In genomic region chr1:169368406-169368769, GRCh38 we compare ENCODE assay signal across 8 cellular contexts. TPM values are rescaled to one million over a fixed set of nuclear protein-coding genes. Genes with fewer than 3 reads are reported as not detected.
DNase-seq lines count a peak whose midpoint lies in the region; ATAC-seq and TF ChIP-seq lines count a peak whose summit lies in the region.

No MANE protein-coding gene starts in this region.

- H3K27me3 ChIP-seq in heart right ventricle (no peaks in the 10 kb centered on the region), body of pancreas (no peaks in the 10 kb centered on the region), kidney epithelial cell (ENCODE audit: control insufficient read depth, insufficient read depth, low read length) (no peaks in the 10 kb centered on the region), stomach smooth muscle (ENCODE audit: control insufficient read depth in 1 of 2, insufficient read depth in 2 of 2, low read length in 2 of 2) (no peaks in the 10 kb centered on the region)

- H3K9ac ChIP-seq in stomach smooth muscle (ENCODE audit: low read length in 2 of 2), result peak overlapping the region; percentile 78 to 84

- H3K36me3 ChIP-seq in heart right ventricle (peaks cover 0 to 39% (median 0%) of the 10 kb centered on the region in 9 donors), body of pancreas (replicated peaks in 1 of 2; ENCODE audit: insufficient read depth in 1 of 2, low read depth in 2 of 2) (peaks cover 0 to 5% of the 10 kb centered on the region in 2 donors), kidney epithelial cell (ENCODE audit: control insufficient read depth, insufficient read depth, low read length) (no peaks in the 10 kb centered on the region), stomach smooth muscle (ENCODE audit: control insufficient read depth in 2 of 2, insufficient read depth in 2 of 2, low read length in 2 of 2) (peaks cover 4 to 13% of the 10 kb centered on the region in 2 donors)

- ATAC-seq in heart right ventricle (peak in 5 of 8 donors; percentile 1 to 24 (median 12)), Right ventricle myocardium superior (ENCODE audit: poor library complexity) (no peak), body of pancreas (no peak)

- H3K27ac ChIP-seq in heart right ventricle, result peak overlapping the region in 9 of 10 donors; percentile 19 to 95 (median 85)
- H3K27ac ChIP-seq in body of pancreas, result peak overlapping the region; percentile 65 to 89 (median 81)
- H3K27ac ChIP-seq in stomach smooth muscle (ENCODE audit: low read length), result peak overlapping the region; percentile 91

- TF ChIP-seq POLR2A in body of pancreas (IDR thresholded peaks at IDR 0.05), result peak in 1 of 3 donors; percentile 12

- 1% methylated on average over 16 of the region's 16 CpGs for WGBS in heart right ventricle, 2 donors
- 1% methylated on average over 16 of the region's 16 CpGs for WGBS in body of pancreas, 2 donors

- H3K4me1 ChIP-seq in heart right ventricle (peaks cover 0 to 34% (median 18%) of the 10 kb centered on the region in 9 donors), body of pancreas (peaks cover 16% of the 10 kb centered on the region), stomach smooth muscle (ENCODE audit: control insufficient read depth, insufficient read depth, low read length) (no peaks in the 10 kb centered on the region)

- TF ChIP-seq CTCF in heart right ventricle (IDR thresholded peaks at IDR 0.05) (no peak), body of pancreas (IDR thresholded peaks at IDR 0.05) (no peak), kidney epithelial cell (IDR thresholded peaks at IDR 0.05; ENCODE audit: insufficient read depth, low read length, poor library complexity, severe bottlenecking) (no peak)

- DNase-seq in heart right ventricle (no peak), Right ventricle myocardium superior (no peak), RPMI8226 (peak; percentile 58), body of pancreas (peak in 3 of 4 donors; percentile 12 to 21 (median 19)), kidney epithelial cell (ENCODE audit: low read depth) (no peak), middle frontal gyrus (ENCODE audit: extremely low spot score, low spot score) (no peak), NCI-H1105 (lab: John Stamatoyannopoulos, UW) (no peak)

- no peaks in the 10 kb centered on the region for H3K9me3 ChIP-seq in heart right ventricle
- no peaks in the 10 kb centered on the region for H3K9me3 ChIP-seq in body of pancreas
- no peaks in the 10 kb centered on the region for H3K9me3 ChIP-seq in stomach smooth muscle (ENCODE audit: control insufficient read depth in 2 of 2, low read length in 2 of 2)

- H3K4me3 ChIP-seq in heart right ventricle (peak overlapping the region; percentile 46 to 84 (median 72)), body of pancreas (peak overlapping the region; percentile 20 to 46), kidney epithelial cell (ENCODE audit: low read depth, low read length) (peak overlapping the region; percentile 95), stomach smooth muscle (ENCODE audit: low read length in 2 of 2) (peak overlapping the region; percentile 90 to 94)

- intact Hi-C loops in heart right ventricle (cut with DNase I) (loop anchor here in 1 of 10 donors (5.0 kb wide), 1 partner anchor 119 kb away; the partner anchor contains the start of gene SLC19A2), Right ventricle myocardium superior (cut with DNase I) (no loop called here), body of pancreas (cut with DNase I) (no loop called here)

RNA-seq across cellular contexts. Expression of gene BLZF1, which starts 0.4 kb away (rescaled TPM):
- total RNA-seq in heart right ventricle (10 to 100 TPM; 17.3 to 32.5 (median 25.4) TPM), Right ventricle myocardium superior (24.0 TPM), body of pancreas (10 to 100 TPM; 11.5 to 15.0 TPM), kidney epithelial cell (30.5 and 33.0 TPM in 2 replicates)
- 10 to 100 TPM in 1 of 2 donors, 1 to 10 TPM in 1; 8.4 to 10.4 TPM for polyA plus RNA-seq in heart right ventricle

RNA-seq across cellular contexts. Expression of gene NME7, which starts 0.8 kb away (rescaled TPM):
- 10 to 100 TPM in 6 of 10 donors, 1 to 10 TPM in 4; 5.6 to 18.9 (median 10.5) TPM for total RNA-seq in heart right ventricle
- polyA plus RNA-seq in heart right ventricle, result 10 to 100 TPM in 1 of 2 donors, 1 to 10 TPM in 1; 5.5 to 12.4 TPM
- total RNA-seq in Right ventricle myocardium superior, result 10.6 TPM
- total RNA-seq in body of pancreas, result 10 to 100 TPM in 1 of 2 donors, 1 to 10 TPM in 1; 8.9 to 23.9 TPM
- 23.6 and 24.4 TPM in 2 replicates for total RNA-seq in kidney epithelial cell

RNA-seq across cellular contexts. Expression of gene CCDC181, which starts 58.9 kb away (rescaled TPM):
- total RNA-seq in heart right ventricle (1 to 10 TPM in 4 of 10 donors, under 1 TPM in 6; 0.52 to 1.5 (median 0.96) TPM), Right ventricle myocardium superior (0.56 TPM), body of pancreas (1 to 10 TPM; 4.2 to 8.2 TPM), kidney epithelial cell (3.4 and 4.8 TPM in 2 replicates)
- 1 to 10 TPM in 1 of 2 donors, under 1 TPM in 1; 0.51 to 1.0 TPM for polyA plus RNA-seq in heart right ventricle

Comparison
In these comparisons a context has a peak if more than half of its experiments do, and no peak if none do; other contexts are left out.
1. ATAC-seq: peak in heart right ventricle (5 of 8); none in Right ventricle myocardium superior (single experiment) and body of pancreas (single experiment).
2. DNase-seq: peak in RPMI8226 (single experiment) and body of pancreas (3 of 4); none in heart right ventricle (0 of 2), Right ventricle myocardium superior (single experiment), kidney epithelial cell (single experiment), middle frontal gyrus (single experiment) and NCI-H1105 (single experiment).
3. H3K4me3 ChIP-seq: peak in every context shown above with its lines; median percentile 95 in kidney epithelial cell; 92 in stomach smooth muscle; 72 in heart right ventricle; 33 in body of pancreas.
4. Peak in every context shown above with its lines, with median percentiles within 50 percentile points of each other: H3K27ac ChIP-seq.